2 cellular contexts compared by ENCODE assay signal in the genomic region with DNA sequence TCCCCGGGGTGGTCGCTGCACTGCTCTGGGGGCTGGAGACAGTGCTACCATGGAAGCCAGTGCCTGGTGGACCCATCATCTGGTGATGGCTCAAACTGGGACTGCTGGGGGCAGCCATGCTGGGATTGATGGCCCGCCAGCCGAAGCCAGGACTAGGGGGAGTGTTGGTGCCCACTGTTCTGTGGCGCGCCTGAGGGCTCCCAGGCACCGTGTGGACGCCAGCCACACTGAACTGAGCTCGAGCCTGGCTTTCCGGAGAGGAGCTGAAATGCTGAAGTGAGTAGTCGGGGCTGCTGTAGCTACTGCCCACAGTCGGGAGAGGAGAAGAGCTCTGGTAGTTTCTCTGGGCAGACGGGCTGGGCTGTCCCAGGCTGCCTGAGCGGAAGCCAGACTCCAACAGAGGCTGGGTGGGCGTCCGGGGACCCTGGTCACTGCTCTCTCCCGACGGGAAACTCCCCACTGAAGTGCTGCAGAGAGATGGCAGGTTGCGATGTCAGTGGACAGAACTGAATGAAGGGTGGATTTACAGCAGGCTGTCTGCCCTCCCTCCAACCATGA.
TF ChIP-seq lines count a peak whose summit lies in the region.

No MANE protein-coding gene starts in this region.

TF ChIP-seq in IMR-90, 13 proteins besides CTCF, POLR2A, EP300 and RAD21:
- TF ChIP-seq, protein P1, sequence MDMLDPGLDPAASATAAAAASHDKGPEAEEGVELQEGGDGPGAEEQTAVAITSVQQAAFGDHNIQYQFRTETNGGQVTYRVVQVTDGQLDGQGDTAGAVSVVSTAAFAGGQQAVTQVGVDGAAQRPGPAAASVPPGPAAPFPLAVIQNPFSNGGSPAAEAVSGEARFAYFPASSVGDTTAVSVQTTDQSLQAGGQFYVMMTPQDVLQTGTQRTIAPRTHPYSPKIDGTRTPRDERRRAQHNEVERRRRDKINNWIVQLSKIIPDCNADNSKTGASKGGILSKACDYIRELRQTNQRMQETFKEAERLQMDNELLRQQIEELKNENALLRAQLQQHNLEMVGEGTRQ (IDR thresholded peaks at IDR 0.05; ENCODE audit: low read depth, low read length) = no peak
- TF ChIP-seq CHD1 (IDR thresholded peaks at IDR 0.05; ENCODE audit: low read depth, low read length) (no peak), BHLHE40 (IDR thresholded peaks at IDR 0.05; ENCODE audit: low read depth, low read length) (no peak), NFE2L2 (IDR thresholded peaks at IDR 0.05; ENCODE audit: low read depth, low read length) (no peak), CEBPB (IDR thresholded peaks at IDR 0.05; ENCODE audit: low read depth, low read length) (no peak), MXI1 (IDR thresholded peaks at IDR 0.05; ENCODE audit: borderline replicate concordance, low read depth, low read length) (no peak), RCOR1 (IDR thresholded peaks at IDR 0.05; ENCODE audit: insufficient replicate concordance, low read length) (no peak), FOS (IDR thresholded peaks at IDR 0.05; ENCODE audit: low read depth, low read length) (no peak), MAZ (IDR thresholded peaks at IDR 0.05; ENCODE audit: borderline replicate concordance, low read depth, low read length) (no peak), RFX5 (IDR thresholded peaks at IDR 0.05; ENCODE audit: low read depth, low read length) (no peak), SMC3 (IDR thresholded peaks at IDR 0.05; ENCODE audit: low read depth, low read length) (no peak)
- TF ChIP-seq, protein P2, sequence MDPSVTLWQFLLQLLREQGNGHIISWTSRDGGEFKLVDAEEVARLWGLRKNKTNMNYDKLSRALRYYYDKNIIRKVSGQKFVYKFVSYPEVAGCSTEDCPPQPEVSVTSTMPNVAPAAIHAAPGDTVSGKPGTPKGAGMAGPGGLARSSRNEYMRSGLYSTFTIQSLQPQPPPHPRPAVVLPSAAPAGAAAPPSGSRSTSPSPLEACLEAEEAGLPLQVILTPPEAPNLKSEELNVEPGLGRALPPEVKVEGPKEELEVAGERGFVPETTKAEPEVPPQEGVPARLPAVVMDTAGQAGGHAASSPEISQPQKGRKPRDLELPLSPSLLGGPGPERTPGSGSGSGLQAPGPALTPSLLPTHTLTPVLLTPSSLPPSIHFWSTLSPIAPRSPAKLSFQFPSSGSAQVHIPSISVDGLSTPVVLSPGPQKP (IDR thresholded peaks at IDR 0.05; ENCODE audit: borderline replicate concordance, low read depth, low read length) = no peak

TF ChIP-seq in endothelial cell of umbilical vein, 7 proteins besides CTCF, POLR2A, EP300 and RAD21:
- TF ChIP-seq, protein P3, sequence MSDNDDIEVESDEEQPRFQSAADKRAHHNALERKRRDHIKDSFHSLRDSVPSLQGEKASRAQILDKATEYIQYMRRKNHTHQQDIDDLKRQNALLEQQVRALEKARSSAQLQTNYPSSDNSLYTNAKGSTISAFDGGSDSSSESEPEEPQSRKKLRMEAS (IDR thresholded peaks at IDR 0.05; ENCODE audit: insufficient read depth, insufficient read length) = no peak
- no peak for TF ChIP-seq EZH2 (IDR thresholded peaks at IDR 0.05; ENCODE audit: borderline replicate concordance, low read depth, low read length, severe bottlenecking)
- TF ChIP-seq MYC (IDR thresholded peaks at IDR 0.05; ENCODE audit: low read depth, low read length) = no peak
- no peak for TF ChIP-seq POLR2AphosphoS5 (IDR thresholded peaks at IDR 0.05; ENCODE audit: insufficient read depth, low read depth, low read length)
- TF ChIP-seq GATA2 (IDR thresholded peaks at IDR 0.05; ENCODE audit: insufficient read depth, insufficient read length, low read depth, low read length) = no peak
- no peak for TF ChIP-seq FOS (IDR thresholded peaks at IDR 0.05; ENCODE audit: borderline replicate concordance, insufficient read depth, low read length)
- no peak for TF ChIP-seq JUN (IDR thresholded peaks at IDR 0.05; ENCODE audit: borderline replicate concordance, insufficient read depth, insufficient read length, low read depth)
TF ChIP-seq in endothelial cell of umbilical vein: peak in this region for 0.
